ENCODE assay signal across 10 cellular contexts in the genomic region with DNA sequence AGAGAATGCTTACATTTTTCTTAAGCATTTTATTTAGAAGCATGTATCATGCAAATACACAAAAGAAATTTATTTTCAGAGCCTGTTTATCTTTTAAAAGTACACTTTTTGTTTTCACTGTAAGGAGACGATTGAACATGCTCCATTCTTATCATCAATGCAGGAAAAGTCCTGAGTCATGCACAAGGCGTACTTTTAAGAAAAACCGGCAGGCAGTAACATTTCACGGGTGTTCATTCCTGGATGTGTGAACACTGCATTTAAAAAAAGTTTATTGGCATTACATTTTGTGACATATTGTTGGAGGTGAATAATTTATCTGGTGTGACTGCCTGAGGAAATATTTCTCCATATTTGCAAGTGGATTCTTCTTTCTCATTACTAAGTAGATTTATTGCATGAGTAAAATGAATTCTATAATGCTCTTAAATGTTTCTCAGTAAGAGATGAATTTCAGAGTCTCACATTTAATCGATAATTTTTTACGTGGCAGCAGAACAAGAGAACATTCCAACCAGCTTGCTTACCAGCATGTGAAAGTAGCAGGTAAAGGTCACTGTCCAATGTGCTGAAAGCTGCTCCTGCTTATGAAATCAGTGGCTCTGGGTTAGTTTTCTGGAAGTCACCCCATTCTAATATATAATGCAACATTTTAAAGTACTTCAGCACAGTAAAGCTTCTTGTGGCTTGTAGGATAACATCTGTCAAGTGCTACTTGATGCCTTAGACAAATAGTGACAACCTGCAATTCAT.
DNase-seq lines count a peak whose midpoint lies in the region; TF ChIP-seq lines count a peak whose summit lies in the region.
"Had no signal": no experiment of that assay in that cellular context is flagged by ENCODE, and none has a peak within 500 bp of the region (broad histone marks: within the 10 kb centered on the region; RNA-seq: fewer than 3 reads in every experiment).

No MANE protein-coding gene starts in this region.

- peaks cover 3% of the 10 kb centered on the region for H3K27me3 ChIP-seq in suprapubic skin

- H3K4me3 ChIP-seq in suprapubic skin, result no peak overlapping the region

- H3K4me3 Mint-ChIP-seq in activated naive CD4-positive, alpha-beta T cell treated with anti-CD3 and anti-CD28 coated beads, Interleukin-2, amount 10 ng/mL, durations not matched to agents 7 days and 5 days, result no peak overlapping the region
- H3K4me3 Mint-ChIP-seq in endothelial cell (ENCODE audit: unreplicated experiment), result no peak overlapping the region
- H3K4me3 Mint-ChIP-seq: CD4-positive, CD25-positive, alpha-beta regulatory T cell; nephron had no signal

- no peak overlapping the region for H3K27ac ChIP-seq in suprapubic skin

- peaks cover 14% of the 10 kb centered on the region for H3K27me3 Mint-ChIP-seq in activated naive CD4-positive, alpha-beta T cell treated with anti-CD3 and anti-CD28 coated beads, Interleukin-2, amount 10 ng/mL, durations not matched to agents 7 days and 5 days
- H3K27me3 Mint-ChIP-seq in endothelial cell (ENCODE audit: unreplicated experiment), result no peaks in the 10 kb centered on the region

- no peaks in the 10 kb centered on the region for H3K9me3 Mint-ChIP-seq in activated naive CD4-positive, alpha-beta T cell treated with anti-CD3 and anti-CD28 coated beads, Interleukin-2, amount 10 ng/mL, durations not matched to agents 7 days and 5 days
- no peaks in the 10 kb centered on the region for H3K9me3 Mint-ChIP-seq in endothelial cell (ENCODE audit: unreplicated experiment)
- H3K9me3 Mint-ChIP-seq: nephron had no signal

- no peaks in the 10 kb centered on the region for H3K4me1 ChIP-seq in suprapubic skin

- no peak for TF ChIP-seq CTCF in endothelial cell (IDR thresholded peaks at IDR 0.05; ENCODE audit: unreplicated experiment)
- no peak for TF ChIP-seq CTCF in suprapubic skin (IDR thresholded peaks at IDR 0.05)

- no peaks in the 10 kb centered on the region for H3K9me3 ChIP-seq in suprapubic skin

- no peaks in the 10 kb centered on the region for H3K36me3 ChIP-seq in suprapubic skin

- H3K27ac Mint-ChIP-seq in activated naive CD4-positive, alpha-beta T cell treated with anti-CD3 and anti-CD28 coated beads, Interleukin-2, amount 10 ng/mL, durations not matched to agents 7 days and 5 days, result no peak overlapping the region
- H3K27ac Mint-ChIP-seq in endothelial cell (ENCODE audit: unreplicated experiment), result no peak overlapping the region
- H3K27ac Mint-ChIP-seq: CD4-positive, CD25-positive, alpha-beta regulatory T cell; nephron had no signal

- WGBS in suprapubic skin, result 33% methylated on average over 6 of the region's 6 CpGs

- DNase-seq in activated naive CD4-positive, alpha-beta T cell treated with anti-CD3 and anti-CD28 coated beads, Interleukin-2, amount 10 ng/mL, durations not matched to agents 7 days and 5 days, result peak; percentile 49
- no peak for DNase-seq in activated naive CD4-positive, alpha-beta T cell treated with anti-CD3 and anti-CD28 coated beads, Interleukin-2, amount 50 U/mL, for 16 hours
- DNase-seq in OCI-M1 (lab: John Stamatoyannopoulos, UW) (peak; percentile 42), endothelial cell (ENCODE audit: low spot score) (peak; percentile 50), stromal cell of bone marrow (ENCODE audit: low read depth) (peak; percentile 0), suprapubic skin (ENCODE audit: low spot score in 2 of 2) (no peak)
- no peak for DNase-seq in activated CD8-positive, alpha-beta memory T cell treated with anti-CD3 and anti-CD28 coated beads, Interleukin-2, amount 50 U/mL, for 4 hours
- no peak for DNase-seq in activated T-cell treated with anti-CD3 and anti-CD28 coated beads, Interleukin-2, amount 50 U/mL, for 48 hours

- TF ChIP-seq POLR2A in suprapubic skin (IDR thresholded peaks at IDR 0.05), result no peak

- H3K4me1 Mint-ChIP-seq in activated naive CD4-positive, alpha-beta T cell treated with anti-CD3 and anti-CD28 coated beads, Interleukin-2, amount 10 ng/mL, durations not matched to agents 7 days and 5 days, result no peaks in the 10 kb centered on the region
- H3K4me1 Mint-ChIP-seq in endothelial cell (ENCODE audit: unreplicated experiment), result no peaks in the 10 kb centered on the region
- H3K4me1 Mint-ChIP-seq: CD4-positive, CD25-positive, alpha-beta regulatory T cell; nephron had no signal

- no peaks in the 10 kb centered on the region for H3K36me3 Mint-ChIP-seq in activated naive CD4-positive, alpha-beta T cell treated with anti-CD3 and anti-CD28 coated beads, Interleukin-2, amount 10 ng/mL, durations not matched to agents 7 days and 5 days
- H3K36me3 Mint-ChIP-seq in endothelial cell (ENCODE audit: low read depth, unreplicated experiment), result no peaks in the 10 kb centered on the region
- H3K36me3 Mint-ChIP-seq: CD4-positive, CD25-positive, alpha-beta regulatory T cell had no signal

- TF ChIP-seq EP300 in suprapubic skin (IDR thresholded peaks at IDR 0.05), result no peak

- CTCF ChIA-PET in activated naive CD4-positive, alpha-beta T cell treated with anti-CD3 and anti-CD28 coated beads, Interleukin-2, amount 10 ng/mL, durations not matched to agents 7 days and 5 days (lab: Charles Lee), result no interaction called here

Comparison
In these comparisons a context has a peak if more than half of its experiments do, and no peak if none do; other contexts are left out.
1. DNase-seq: peak in activated naive CD4-positive, alpha-beta T cell treated with anti-CD3 and anti-CD28 coated beads, Interleukin-2, amount 10 ng/mL, durations not matched to agents 7 days and 5 days (single experiment), OCI-M1 (single experiment), endothelial cell (single experiment) and stromal cell of bone marrow (single experiment); none in activated naive CD4-positive, alpha-beta T cell treated with anti-CD3 and anti-CD28 coated beads, Interleukin-2, amount 50 U/mL, for 16 hours (single experiment), activated CD8-positive, alpha-beta memory T cell treated with anti-CD3 and anti-CD28 coated beads, Interleukin-2, amount 50 U/mL, for 4 hours (single experiment), suprapubic skin (0 of 2) and activated T-cell treated with anti-CD3 and anti-CD28 coated beads, Interleukin-2, amount 50 U/mL, for 48 hours (0 of 2).